Comparison of ENCODE assay signal across 33 cellular contexts in genomic region chr5:170131235-170131634, GRCh38. TPM values are rescaled to one million over a fixed set of nuclear protein-coding genes. Genes with fewer than 3 reads are reported as not detected.
"Had no signal": no experiment of that assay in that cellular context is flagged by ENCODE, and none has a peak within 500 bp of the region (broad histone marks: within the 10 kb centered on the region; RNA-seq: fewer than 3 reads in every experiment).

No MANE protein-coding gene starts in this region.

- H3K36me3 ChIP-seq: ascending aorta, WERI-Rb-1 had no signal

- H3K4me3 ChIP-seq: ascending aorta, K562 had no signal

- ATAC-seq: activated CD8-positive, alpha-beta T cell treated with anti-CD3 and anti-CD28 coated beads for 36 hours; activated T-cell treated with anti-CD3 and anti-CD28 coated beads, Interleukin-2, amount 50 U/mL, for 72 hours; activated T-helper 17 cell treated with anti-CD3 and anti-CD28 coated beads, Interleukin-2, amount 50 U/mL, for 72 hours; K562; PC-3 had no signal

- H3K4me1 ChIP-seq: ascending aorta had no signal

- H3K27ac ChIP-seq: ascending aorta, WERI-Rb-1 had no signal

- H3K27me3 ChIP-seq: ascending aorta had no signal

- DNase-seq: activated CD4-positive, alpha-beta T cell treated with anti-CD3 and anti-CD28 coated beads for 1 hour; activated CD4-positive, alpha-beta T cell treated with anti-CD3 and anti-CD28 coated beads for 48 hours; activated CD4-positive, CD25-positive, alpha-beta regulatory T cell; activated CD8-positive, alpha-beta T cell treated with anti-CD3 and anti-CD28 coated beads for 36 hours; activated effector memory CD4-positive, alpha-beta T cell treated with anti-CD3 and anti-CD28 coated beads, Interleukin-2, amount 50 U/mL, for 16 hours; activated naive CD4-positive, alpha-beta T cell; activated naive CD8-positive, alpha-beta T cell treated with anti-CD3 and anti-CD28 coated beads, Interleukin-2, amount 10 ng/mL, durations not matched to agents 7 days and 5 days; activated T-cell treated with anti-CD3 and anti-CD28 coated beads, Interleukin-2, amount 50 U/mL, for 1 hour; activated T-cell treated with anti-CD3 and anti-CD28 coated beads, Interleukin-2, amount 50 U/mL, for 72 hours; amygdala; caudate nucleus; cerebellar nuclear complex; NCI-H1092 treated with DMSO at 0.1 percent for 48 hours; NCI-H1417; NCI-H146; NCI-H187; NCI-H2029 treated with DMSO at 0.1 percent for 48 hours; NCI-H2107; NCI-H2171; NCI-H510A; NCI-H526; NCI-H748 treated with DMSO at 0.1 percent for 48 hours; NK-92 treated with Interleukin-12 subunit alpha and Interleukin-12 subunit beta, amount 100 ng/mL, for 24 hours; PC-3; Right ventricle myocardium superior; T1000; WERI-Rb-1 had no signal

RNA-seq across cellular contexts. Expression of gene FOXI1, which starts 25.5 kb away (rescaled TPM):
- total RNA-seq: activated CD8-positive, alpha-beta T cell treated with anti-CD3 and anti-CD28 coated beads for 36 hours; activated naive CD8-positive, alpha-beta T cell treated with anti-CD3 and anti-CD28 coated beads, Interleukin-2, amount 10 ng/mL, durations not matched to agents 7 days and 5 days; activated T-cell treated with anti-CD3 and anti-CD28 coated beads, Interleukin-2, amount 50 U/mL, for 72 hours; activated T-helper 17 cell treated with anti-CD3 and anti-CD28 coated beads, Interleukin-2, amount 50 U/mL, for 72 hours; ascending aorta; K562; M059J; PC-3; Right ventricle myocardium superior; T-helper 1 cell treated with Interleukin-12 subunit alpha and Interleukin-12 subunit beta and Interleukin-4 antibody, amounts not matched to agents 30 ng/mL and 1 ng/mL, for 36 hours; T-helper 2 cell treated with Interferon-gamma antibody and Interleukin-4, amounts not matched to agents 100 ng/mL and 5 ng/mL, for 36 hours had no signal
- polyA plus RNA-seq: K562 had no signal
